In the genomic region with DNA sequence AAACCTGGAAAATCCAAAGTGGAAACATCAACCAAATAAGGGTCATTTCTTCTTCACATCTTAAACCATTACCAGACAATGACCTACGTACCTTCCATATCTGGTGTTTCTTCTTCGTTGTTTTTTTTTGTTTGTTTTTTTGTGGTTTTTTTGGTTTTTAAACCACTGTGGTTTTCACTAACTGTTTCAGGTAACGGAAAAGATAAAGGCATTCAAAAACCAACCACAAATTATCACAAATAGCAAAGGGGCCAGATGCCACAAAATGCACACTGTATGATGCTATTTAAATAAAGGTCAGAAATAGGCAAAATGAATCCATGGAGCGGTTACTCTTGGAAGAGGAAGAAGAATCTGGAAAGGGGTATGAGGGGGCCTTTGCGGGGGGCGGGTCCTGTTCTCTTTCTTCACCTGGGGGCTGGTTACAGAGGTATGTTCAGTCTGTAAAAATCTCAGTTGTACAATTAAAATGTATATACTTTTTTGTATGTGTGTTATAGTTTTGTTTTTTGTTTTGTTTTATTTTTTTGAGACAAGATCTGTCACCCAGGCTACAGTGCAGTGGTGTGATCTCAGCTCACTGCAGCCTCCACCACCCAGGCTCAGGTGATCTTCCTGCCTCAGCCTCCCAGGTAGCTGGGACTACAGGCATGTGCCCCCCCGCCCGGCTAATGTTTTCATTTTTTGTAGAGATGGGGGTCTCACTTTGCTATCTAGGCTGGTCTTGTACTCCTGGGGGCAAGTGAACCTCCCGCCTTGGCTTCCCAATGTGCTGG, we compare ENCODE assay signal across 13 cellular contexts. TPM values are rescaled to one million over a fixed set of nuclear protein-coding genes. Genes with fewer than 3 reads are reported as not detected.
DNase-seq lines count a peak whose midpoint lies in the region; ATAC-seq and TF ChIP-seq lines count a peak whose summit lies in the region.
"Had no signal": no experiment of that assay in that cellular context is flagged by ENCODE, and none has a peak within 500 bp of the region (broad histone marks: within the 10 kb centered on the region; RNA-seq: fewer than 3 reads in every experiment).

No MANE protein-coding gene starts in this region.

- no peak for ATAC-seq in HG03457 (IDR thresholded peaks at IDR 0.05; ENCODE audit: unreplicated experiment)
- ATAC-seq: HCT116 had no signal

- CTCF ChIA-PET in activated CD4-positive, alpha-beta T cell treated with anti-CD3 and anti-CD28 coated beads, Interleukin-2, amount 10 ng/mL, durations not matched to agents 7 days and 5 days (lab: Charles Lee): interaction anchor here (1.0 kb wide), 1 partner anchor 11 kb away, joined by 4 read pairs; no protein-coding TSS in a partner anchor
- CTCF ChIA-PET in RWPE1 (lab: Yijun Ruan, JAX): no interaction called here

- peak overlapping the region; percentile 33 for H3K27ac ChIP-seq in RWPE1
- H3K27ac ChIP-seq in cingulate gyrus (ENCODE audit: low read depth, low read length): peak overlapping the region; percentile 99
- H3K27ac ChIP-seq in rectal smooth muscle tissue (ENCODE audit: low read depth, low read length): peak overlapping the region; percentile 14

- DNase-seq in activated CD4-positive, alpha-beta T cell treated with anti-CD3 and anti-CD28 coated beads, Interleukin-2, amount 10 ng/mL, durations not matched to agents 7 days and 5 days: peak; percentile 31
- DNase-seq in activated CD4-positive, alpha-beta T cell treated with anti-CD3 and anti-CD28 coated beads for 4 hours: no peak
- DNase-seq in RWPE1 (ENCODE audit: low spot score) (no peak), GM19240 (ENCODE audit: insufficient read length, low spot score) (no peak), HFFc6 (no peak)
- DNase-seq: IMR-90, NCI-H2029 treated with DMSO at 0.1 percent for 48 hours had no signal

- H3K36me3 Mint-ChIP-seq in activated CD4-positive, alpha-beta T cell treated with anti-CD3 and anti-CD28 coated beads, Interleukin-2, amount 10 ng/mL, durations not matched to agents 7 days and 5 days (ENCODE audit: low read depth): peaks cover 61% of the 10 kb centered on the region
- H3K36me3 Mint-ChIP-seq in HFFc6 (ENCODE audit: low read depth): peaks cover 36% of the 10 kb centered on the region

- peaks cover 12% of the 10 kb centered on the region for H3K9me3 Mint-ChIP-seq in activated CD4-positive, alpha-beta T cell treated with anti-CD3 and anti-CD28 coated beads, Interleukin-2, amount 10 ng/mL, durations not matched to agents 7 days and 5 days
- peaks cover 15% of the 10 kb centered on the region for H3K9me3 Mint-ChIP-seq in HFFc6
- H3K9me3 Mint-ChIP-seq: dendritic cell treated with granulocyte-macrophage colony-stimulating factor and Interleukin-4, amounts not matched to agents 40 ng/mL and 50 ng/mL, for 4 days had no signal

- POLR2A ChIA-PET in activated CD4-positive, alpha-beta T cell treated with anti-CD3 and anti-CD28 coated beads, Interleukin-2, amount 10 ng/mL, durations not matched to agents 7 days and 5 days (lab: Charles Lee): no interaction called here
- POLR2A ChIA-PET in RWPE1 (lab: Yijun Ruan, JAX; ENCODE audit: low non-redundant PET): no interaction called here

- H3K27ac Mint-ChIP-seq in activated CD4-positive, alpha-beta T cell treated with anti-CD3 and anti-CD28 coated beads, Interleukin-2, amount 10 ng/mL, durations not matched to agents 7 days and 5 days: peak overlapping the region; percentile 86
- H3K27ac Mint-ChIP-seq in HFFc6: no peak overlapping the region
- H3K27ac Mint-ChIP-seq: dendritic cell treated with granulocyte-macrophage colony-stimulating factor and Interleukin-4, amounts not matched to agents 40 ng/mL and 50 ng/mL, for 4 days had no signal

- H3K4me3 ChIP-seq in rectal smooth muscle tissue (ENCODE audit: low read length): no peak overlapping the region
- H3K4me3 ChIP-seq: thoracic aorta had no signal

- no peaks in the 10 kb centered on the region for H3K27me3 Mint-ChIP-seq in activated CD4-positive, alpha-beta T cell treated with anti-CD3 and anti-CD28 coated beads, Interleukin-2, amount 10 ng/mL, durations not matched to agents 7 days and 5 days
- H3K27me3 Mint-ChIP-seq in HFFc6 (ENCODE audit: insufficient read depth): no peaks in the 10 kb centered on the region; the same call in 1 of the 2 replicates
- H3K27me3 Mint-ChIP-seq: dendritic cell treated with granulocyte-macrophage colony-stimulating factor and Interleukin-4, amounts not matched to agents 40 ng/mL and 50 ng/mL, for 4 days had no signal

- no peaks in the 10 kb centered on the region for H3K4me1 ChIP-seq in rectal smooth muscle tissue (ENCODE audit: control insufficient read depth, insufficient read depth, low read length)

- TF ChIP-seq CTCF in RWPE1 (conservative IDR thresholded peaks at IDR 0.05; ENCODE audit: low read depth): no peak
- TF ChIP-seq CTCF in HFFc6 (IDR thresholded peaks at IDR 0.05): no peak

- no peaks in the 10 kb centered on the region for H3K27me3 ChIP-seq in rectal smooth muscle tissue (ENCODE audit: control insufficient read depth, insufficient read depth, low read length)

- H3K9ac ChIP-seq in rectal smooth muscle tissue (ENCODE audit: low read length): no peak overlapping the region

- peaks cover 65% of the 10 kb centered on the region for H3K4me1 Mint-ChIP-seq in activated CD4-positive, alpha-beta T cell treated with anti-CD3 and anti-CD28 coated beads, Interleukin-2, amount 10 ng/mL, durations not matched to agents 7 days and 5 days
- H3K4me1 Mint-ChIP-seq in HFFc6 (ENCODE audit: low read depth): peaks cover 20% of the 10 kb centered on the region

- peaks cover 23% of the 10 kb centered on the region for H3K36me3 ChIP-seq in rectal smooth muscle tissue (ENCODE audit: control insufficient read depth, insufficient read depth, low read length)

- peak overlapping the region; percentile 50 for H3K4me3 Mint-ChIP-seq in activated CD4-positive, alpha-beta T cell treated with anti-CD3 and anti-CD28 coated beads, Interleukin-2, amount 10 ng/mL, durations not matched to agents 7 days and 5 days
- H3K4me3 Mint-ChIP-seq in HFFc6: no peak overlapping the region
- H3K4me3 Mint-ChIP-seq: dendritic cell treated with granulocyte-macrophage colony-stimulating factor and Interleukin-4, amounts not matched to agents 40 ng/mL and 50 ng/mL, for 4 days had no signal

RNA-seq across cellular contexts. Expression of gene LITAF, which starts 29.6 kb away (rescaled TPM):
- 100 to 1,000 TPM; 133 to 141 TPM for total RNA-seq in activated CD4-positive, alpha-beta T cell treated with anti-CD3 and anti-CD28 coated beads, Interleukin-2, amount 10 ng/mL, durations not matched to agents 7 days and 5 days
- 100 to 1,000 TPM; 114 to 143 (median 135) TPM for total RNA-seq in HFFc6 (2021; fragmentation: NEBNext Ultra II Directional; extraction: Animal tissue kit (Norgen Biotek cat#: 25700))

Comparison
In these comparisons a context has a peak if more than half of its experiments do, and no peak if none do; other contexts are left out.
1. H3K27ac ChIP-seq: peak in every context shown above with its lines; median percentile 99 in cingulate gyrus; 33 in RWPE1; 14 in rectal smooth muscle tissue.